In genomic region chr12:24177889-24178288, GRCh38 we compare ENCODE assay signal across 1 cellular context.
TF ChIP-seq lines count a peak whose summit lies in the region.

No MANE protein-coding gene starts in this region.

TF ChIP-seq in GM23338, 12 proteins besides CTCF, POLR2A, EP300 and RAD21 (continued from another document):
- TF ChIP-seq CREB1 (CRISPR knock-in tag; IDR thresholded peaks at IDR 0.05; ENCODE audit: low read depth), result no peak
- no peak for TF ChIP-seq JUNB (IDR thresholded peaks at IDR 0.05; ENCODE audit: unreplicated experiment)
- no peak for TF ChIP-seq ZNF331 (CRISPR knock-in tag; IDR thresholded peaks at IDR 0.05; ENCODE audit: low read depth)
